Comparison of ENCODE assay signal across 1 cellular context in the genomic region with DNA sequence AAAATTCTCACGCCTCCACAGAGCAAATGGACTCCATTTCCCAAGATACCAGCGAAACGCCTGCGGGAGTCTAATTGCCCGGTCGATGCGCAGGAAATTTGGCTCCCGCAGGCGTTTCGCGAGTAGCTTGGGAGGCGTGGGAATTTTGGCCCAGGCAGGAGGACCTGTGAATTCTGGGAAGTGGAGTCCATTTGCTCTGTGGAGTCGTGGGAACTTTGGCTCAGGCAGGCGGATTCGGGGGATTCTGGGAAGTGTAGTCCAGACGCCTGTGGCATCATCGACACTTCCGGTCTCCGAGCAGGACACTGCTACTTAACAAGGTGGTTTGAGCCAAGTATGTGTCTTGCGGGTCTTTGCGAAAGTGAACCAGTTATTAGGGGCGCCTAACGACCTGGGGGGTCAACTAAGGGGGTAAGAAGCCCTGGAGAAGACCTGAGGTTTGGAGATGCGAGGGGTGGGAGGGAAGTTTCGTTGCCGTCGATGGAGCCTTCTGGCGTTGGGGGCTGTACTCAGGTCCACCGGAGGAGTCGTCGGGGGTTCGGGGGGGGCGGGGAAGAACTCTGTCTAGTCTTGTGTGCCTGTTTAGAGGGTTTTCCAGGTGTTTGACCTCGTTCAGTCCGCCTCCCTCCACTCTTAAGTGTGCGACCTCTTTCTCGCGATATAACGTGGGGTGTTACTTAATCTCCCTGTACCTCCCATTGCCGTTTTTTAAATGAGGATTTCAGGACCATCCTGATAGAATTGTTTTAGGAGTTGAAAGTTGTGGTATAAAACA.
TF ChIP-seq lines count a peak whose summit lies in the region.

A gene (plus strand): TSS at position 277 of the 775 bp plus-strand sequence. CDS start 4,356 bp downstream, outside the sequence.

TF ChIP-seq in K562, 482 proteins besides CTCF, POLR2A, EP300 and RAD21 (continued from another document):
- TF ChIP-seq, protein P1, sequence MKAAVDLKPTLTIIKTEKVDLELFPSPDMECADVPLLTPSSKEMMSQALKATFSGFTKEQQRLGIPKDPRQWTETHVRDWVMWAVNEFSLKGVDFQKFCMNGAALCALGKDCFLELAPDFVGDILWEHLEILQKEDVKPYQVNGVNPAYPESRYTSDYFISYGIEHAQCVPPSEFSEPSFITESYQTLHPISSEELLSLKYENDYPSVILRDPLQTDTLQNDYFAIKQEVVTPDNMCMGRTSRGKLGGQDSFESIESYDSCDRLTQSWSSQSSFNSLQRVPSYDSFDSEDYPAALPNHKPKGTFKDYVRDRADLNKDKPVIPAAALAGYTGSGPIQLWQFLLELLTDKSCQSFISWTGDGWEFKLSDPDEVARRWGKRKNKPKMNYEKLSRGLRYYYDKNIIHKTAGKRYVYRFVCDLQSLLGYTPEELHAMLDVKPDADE (conservative IDR thresholded peaks at IDR 0.05; ENCODE audit: control insufficient read depth, low read depth, low read length): peak; percentile 48; the same call in 1 of the 2 replicates
- no peak for TF ChIP-seq DACH1 (IDR thresholded peaks at IDR 0.05; ENCODE audit: partially characterized antibody)
- TF ChIP-seq, protein P2, sequence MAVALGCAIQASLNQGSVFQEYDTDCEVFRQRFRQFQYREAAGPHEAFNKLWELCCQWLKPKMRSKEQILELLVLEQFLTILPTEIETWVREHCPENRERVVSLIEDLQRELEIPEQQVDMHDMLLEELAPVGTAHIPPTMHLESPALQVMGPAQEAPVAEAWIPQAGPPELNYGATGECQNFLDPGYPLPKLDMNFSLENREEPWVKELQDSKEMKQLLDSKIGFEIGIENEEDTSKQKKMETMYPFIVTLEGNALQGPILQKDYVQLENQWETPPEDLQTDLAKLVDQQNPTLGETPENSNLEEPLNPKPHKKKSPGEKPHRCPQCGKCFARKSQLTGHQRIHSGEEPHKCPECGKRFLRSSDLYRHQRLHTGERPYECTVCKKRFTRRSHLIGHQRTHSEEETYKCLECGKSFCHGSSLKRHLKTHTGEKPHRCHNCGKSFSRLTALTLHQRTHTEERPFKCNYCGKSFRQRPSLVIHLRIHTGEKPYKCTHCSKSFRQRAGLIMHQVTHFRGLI (CRISPR knock-in tag; IDR thresholded peaks at IDR 0.05): no peak
- no peak for TF ChIP-seq TEAD4 (IDR thresholded peaks at IDR 0.05; ENCODE audit: low read length)
- TF ChIP-seq TEAD4 (CRISPR knock-in tag; IDR thresholded peaks at IDR 0.05; ENCODE audit: borderline replicate concordance): no peak
- peak; percentile 27; the same call in 1 of the 2 replicates for TF ChIP-seq SPI1 (IDR thresholded peaks at IDR 0.05; ENCODE audit: borderline replicate concordance, low read depth, low read length)
- TF ChIP-seq, protein P3, sequence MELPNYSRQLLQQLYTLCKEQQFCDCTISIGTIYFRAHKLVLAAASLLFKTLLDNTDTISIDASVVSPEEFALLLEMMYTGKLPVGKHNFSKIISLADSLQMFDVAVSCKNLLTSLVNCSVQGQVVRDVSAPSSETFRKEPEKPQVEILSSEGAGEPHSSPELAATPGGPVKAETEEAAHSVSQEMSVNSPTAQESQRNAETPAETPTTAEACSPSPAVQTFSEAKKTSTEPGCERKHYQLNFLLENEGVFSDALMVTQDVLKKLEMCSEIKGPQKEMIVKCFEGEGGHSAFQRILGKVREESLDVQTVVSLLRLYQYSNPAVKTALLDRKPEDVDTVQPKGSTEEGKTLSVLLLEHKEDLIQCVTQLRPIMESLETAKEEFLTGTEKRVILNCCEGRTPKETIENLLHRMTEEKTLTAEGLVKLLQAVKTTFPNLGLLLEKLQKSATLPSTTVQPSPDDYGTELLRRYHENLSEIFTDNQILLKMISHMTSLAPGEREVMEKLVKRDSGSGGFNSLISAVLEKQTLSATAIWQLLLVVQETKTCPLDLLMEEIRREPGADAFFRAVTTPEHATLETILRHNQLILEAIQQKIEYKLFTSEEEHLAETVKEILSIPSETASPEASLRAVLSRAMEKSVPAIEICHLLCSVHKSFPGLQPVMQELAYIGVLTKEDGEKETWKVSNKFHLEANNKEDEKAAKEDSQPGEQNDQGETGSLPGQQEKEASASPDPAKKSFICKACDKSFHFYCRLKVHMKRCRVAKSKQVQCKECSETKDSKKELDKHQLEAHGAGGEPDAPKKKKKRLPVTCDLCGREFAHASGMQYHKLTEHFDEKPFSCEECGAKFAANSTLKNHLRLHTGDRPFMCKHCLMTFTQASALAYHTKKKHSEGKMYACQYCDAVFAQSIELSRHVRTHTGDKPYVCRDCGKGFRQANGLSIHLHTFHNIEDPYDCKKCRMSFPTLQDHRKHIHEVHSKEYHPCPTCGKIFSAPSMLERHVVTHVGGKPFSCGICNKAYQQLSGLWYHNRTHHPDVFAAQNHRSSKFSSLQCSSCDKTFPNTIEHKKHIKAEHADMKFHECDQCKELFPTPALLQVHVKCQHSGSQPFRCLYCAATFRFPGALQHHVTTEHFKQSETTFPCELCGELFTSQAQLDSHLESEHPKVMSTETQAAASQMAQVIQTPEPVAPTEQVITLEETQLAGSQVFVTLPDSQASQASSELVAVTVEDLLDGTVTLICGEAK (IDR thresholded peaks at IDR 0.05): peak; percentile 81
- TF ChIP-seq, protein P3 (CRISPR knock-in tag; IDR thresholded peaks at IDR 0.05): no peak
- TF ChIP-seq HDAC2 (IDR thresholded peaks at IDR 0.05): no peak
- TF ChIP-seq ZNF766 (CRISPR knock-in tag; conservative IDR thresholded peaks at IDR 0.05): peak; percentile 67; the same call in 1 of the 2 replicates
- TF ChIP-seq ZNF184 (CRISPR knock-in tag; IDR thresholded peaks at IDR 0.05): no peak
- no peak for TF ChIP-seq KDM1A (IDR thresholded peaks at IDR 0.05)
- TF ChIP-seq ATF1 (CRISPR knock-in tag; IDR thresholded peaks at IDR 0.05): no peak
- TF ChIP-seq ATF1 (tag; IDR thresholded peaks at IDR 0.05): peak; percentile 38; the same call in 1 of the 2 replicates
- no peak for TF ChIP-seq ZNF311 (CRISPR knock-in tag; IDR thresholded peaks at IDR 0.05)
- TF ChIP-seq ZBTB7A (IDR thresholded peaks at IDR 0.05; ENCODE audit: borderline replicate concordance, control insufficient read depth, low read depth, low read length): no peak
- TF ChIP-seq, protein P4, sequence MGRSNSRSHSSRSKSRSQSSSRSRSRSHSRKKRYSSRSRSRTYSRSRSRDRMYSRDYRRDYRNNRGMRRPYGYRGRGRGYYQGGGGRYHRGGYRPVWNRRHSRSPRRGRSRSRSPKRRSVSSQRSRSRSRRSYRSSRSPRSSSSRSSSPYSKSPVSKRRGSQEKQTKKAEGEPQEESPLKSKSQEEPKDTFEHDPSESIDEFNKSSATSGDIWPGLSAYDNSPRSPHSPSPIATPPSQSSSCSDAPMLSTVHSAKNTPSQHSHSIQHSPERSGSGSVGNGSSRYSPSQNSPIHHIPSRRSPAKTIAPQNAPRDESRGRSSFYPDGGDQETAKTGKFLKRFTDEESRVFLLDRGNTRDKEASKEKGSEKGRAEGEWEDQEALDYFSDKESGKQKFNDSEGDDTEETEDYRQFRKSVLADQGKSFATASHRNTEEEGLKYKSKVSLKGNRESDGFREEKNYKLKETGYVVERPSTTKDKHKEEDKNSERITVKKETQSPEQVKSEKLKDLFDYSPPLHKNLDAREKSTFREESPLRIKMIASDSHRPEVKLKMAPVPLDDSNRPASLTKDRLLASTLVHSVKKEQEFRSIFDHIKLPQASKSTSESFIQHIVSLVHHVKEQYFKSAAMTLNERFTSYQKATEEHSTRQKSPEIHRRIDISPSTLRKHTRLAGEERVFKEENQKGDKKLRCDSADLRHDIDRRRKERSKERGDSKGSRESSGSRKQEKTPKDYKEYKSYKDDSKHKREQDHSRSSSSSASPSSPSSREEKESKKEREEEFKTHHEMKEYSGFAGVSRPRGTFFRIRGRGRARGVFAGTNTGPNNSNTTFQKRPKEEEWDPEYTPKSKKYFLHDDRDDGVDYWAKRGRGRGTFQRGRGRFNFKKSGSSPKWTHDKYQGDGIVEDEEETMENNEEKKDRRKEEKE (IDR thresholded peaks at IDR 0.05; ENCODE audit: borderline replicate concordance in 1 of 2, control insufficient read depth in 1 of 2, low read depth in 2 of 2, low read length in 1 of 2): no peak
- TF ChIP-seq, protein P5, sequence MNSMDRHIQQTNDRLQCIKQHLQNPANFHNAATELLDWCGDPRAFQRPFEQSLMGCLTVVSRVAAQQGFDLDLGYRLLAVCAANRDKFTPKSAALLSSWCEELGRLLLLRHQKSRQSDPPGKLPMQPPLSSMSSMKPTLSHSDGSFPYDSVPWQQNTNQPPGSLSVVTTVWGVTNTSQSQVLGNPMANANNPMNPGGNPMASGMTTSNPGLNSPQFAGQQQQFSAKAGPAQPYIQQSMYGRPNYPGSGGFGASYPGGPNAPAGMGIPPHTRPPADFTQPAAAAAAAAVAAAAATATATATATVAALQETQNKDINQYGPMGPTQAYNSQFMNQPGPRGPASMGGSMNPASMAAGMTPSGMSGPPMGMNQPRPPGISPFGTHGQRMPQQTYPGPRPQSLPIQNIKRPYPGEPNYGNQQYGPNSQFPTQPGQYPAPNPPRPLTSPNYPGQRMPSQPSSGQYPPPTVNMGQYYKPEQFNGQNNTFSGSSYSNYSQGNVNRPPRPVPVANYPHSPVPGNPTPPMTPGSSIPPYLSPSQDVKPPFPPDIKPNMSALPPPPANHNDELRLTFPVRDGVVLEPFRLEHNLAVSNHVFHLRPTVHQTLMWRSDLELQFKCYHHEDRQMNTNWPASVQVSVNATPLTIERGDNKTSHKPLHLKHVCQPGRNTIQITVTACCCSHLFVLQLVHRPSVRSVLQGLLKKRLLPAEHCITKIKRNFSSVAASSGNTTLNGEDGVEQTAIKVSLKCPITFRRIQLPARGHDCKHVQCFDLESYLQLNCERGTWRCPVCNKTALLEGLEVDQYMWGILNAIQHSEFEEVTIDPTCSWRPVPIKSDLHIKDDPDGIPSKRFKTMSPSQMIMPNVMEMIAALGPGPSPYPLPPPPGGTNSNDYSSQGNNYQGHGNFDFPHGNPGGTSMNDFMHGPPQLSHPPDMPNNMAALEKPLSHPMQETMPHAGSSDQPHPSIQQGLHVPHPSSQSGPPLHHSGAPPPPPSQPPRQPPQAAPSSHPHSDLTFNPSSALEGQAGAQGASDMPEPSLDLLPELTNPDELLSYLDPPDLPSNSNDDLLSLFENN (IDR thresholded peaks at IDR 0.05; ENCODE audit: low read depth in 2 of 2, low read length in 2 of 2): no peak
- 0 out of 2 replicates have a peak, but pooled peaks have one; percentile 38 for TF ChIP-seq ZNF175 (CRISPR knock-in tag; IDR thresholded peaks at IDR 0.05; ENCODE audit: low read depth)
- no peak for TF ChIP-seq NR2F6 (CRISPR knock-in tag; IDR thresholded peaks at IDR 0.05)
- peak; percentile 86 for TF ChIP-seq ELF1 (tag; IDR thresholded peaks at IDR 0.05)
- TF ChIP-seq ASH1L (IDR thresholded peaks at IDR 0.05; ENCODE audit: borderline replicate concordance, low read depth, partially characterized antibody): no peak
